Comparison of ENCODE assay signal across 8 cellular contexts in genomic region chr19:19488875-19489690, GRCh38. TPM values are rescaled to one million over a fixed set of nuclear protein-coding genes. Genes with fewer than 3 reads are reported as not detected.
DNase-seq lines count a peak whose midpoint lies in the region; ATAC-seq and TF ChIP-seq lines count a peak whose summit lies in the region.

No MANE protein-coding gene starts in this region.

- peak overlapping the region; percentile 78 for H3K27ac ChIP-seq in C4-2B
- H3K27ac ChIP-seq in HUES64 (ENCODE audit: low read depth, low read length): peak overlapping the region; percentile 88

- WGBS in HUES64: 57% methylated on average over 14 of the region's 14 CpGs

- peak overlapping the region; percentile 46 for H3K4me3 Mint-ChIP-seq in activated naive CD8-positive, alpha-beta T cell treated with anti-CD3 and anti-CD28 coated beads, Interleukin-2, amount 50 U/mL, for 24 hours
- peak overlapping the region; percentile 77 for H3K4me3 Mint-ChIP-seq in type B pancreatic cell

- DNase-seq in T follicular helper cell (ENCODE audit: low read depth) (peak; percentile 94), cardiac septum (ENCODE audit: low spot score) (peak; percentile 83), posterior vena cava (ENCODE audit: low spot score) (peak; percentile 96), type B pancreatic cell (ENCODE audit: extremely low spot score, unreplicated experiment) (no peak)
- peak; percentile 77 for DNase-seq in activated naive CD8-positive, alpha-beta T cell treated with anti-CD3 and anti-CD28 coated beads, Interleukin-2, amount 50 U/mL, for 24 hours

- ATAC-seq in GM19397 (IDR thresholded peaks at IDR 0.05; ENCODE audit: unreplicated experiment): peak; percentile 60
- ATAC-seq in activated naive CD8-positive, alpha-beta T cell treated with anti-CD3 and anti-CD28 coated beads, Interleukin-2, amount 50 U/mL, for 24 hours: peak; percentile 88

- H3K4me1 Mint-ChIP-seq in activated naive CD8-positive, alpha-beta T cell treated with anti-CD3 and anti-CD28 coated beads, Interleukin-2, amount 50 U/mL, for 24 hours: peaks cover 57% of the 10 kb centered on the region
- peaks cover 54% of the 10 kb centered on the region for H3K4me1 Mint-ChIP-seq in type B pancreatic cell (ENCODE audit: unreplicated experiment)

- H3K9me3 Mint-ChIP-seq in activated naive CD8-positive, alpha-beta T cell treated with anti-CD3 and anti-CD28 coated beads, Interleukin-2, amount 50 U/mL, for 24 hours: no peaks in the 10 kb centered on the region
- H3K9me3 Mint-ChIP-seq in type B pancreatic cell: no peaks in the 10 kb centered on the region

- no peaks in the 10 kb centered on the region for H3K27me3 ChIP-seq in HUES64 (ENCODE audit: insufficient read depth, low read length)

- H3K27ac Mint-ChIP-seq in activated naive CD8-positive, alpha-beta T cell treated with anti-CD3 and anti-CD28 coated beads, Interleukin-2, amount 50 U/mL, for 24 hours: peak overlapping the region; percentile 86
- H3K27ac Mint-ChIP-seq in type B pancreatic cell: peak overlapping the region; percentile 94

- no peak overlapping the region for H3K4me3 ChIP-seq in HUES64 (ENCODE audit: low read length)

- H3K36me3 Mint-ChIP-seq in activated naive CD8-positive, alpha-beta T cell treated with anti-CD3 and anti-CD28 coated beads, Interleukin-2, amount 50 U/mL, for 24 hours (ENCODE audit: low read depth): peaks cover 18% of the 10 kb centered on the region
- H3K36me3 Mint-ChIP-seq in type B pancreatic cell: no peaks in the 10 kb centered on the region

- H3K9ac ChIP-seq in HUES64 (ENCODE audit: low read depth, low read length): peak overlapping the region; percentile 47

- intact Hi-C loops in cardiac septum (cut with DNase I) (loop anchor here (1.0 kb wide), 2 partner anchors 84 to 122 kb away; partner anchors contain the start of gene GATAD2A), posterior vena cava (cut with DNase I) (loop anchor here in 1 of 2 donors (5.0 kb wide), 1 partner anchor 107 kb away; no protein-coding TSS in a partner anchor)

- TF ChIP-seq CTCF in C4-2B (conservative IDR thresholded peaks at IDR 0.05): no peak
- no peak for TF ChIP-seq CTCF in type B pancreatic cell (conservative IDR thresholded peaks at IDR 0.05)

- H3K27me3 Mint-ChIP-seq in activated naive CD8-positive, alpha-beta T cell treated with anti-CD3 and anti-CD28 coated beads, Interleukin-2, amount 50 U/mL, for 24 hours: no peaks in the 10 kb centered on the region
- no peaks in the 10 kb centered on the region for H3K27me3 Mint-ChIP-seq in type B pancreatic cell

- peaks cover 37% of the 10 kb centered on the region for H3K4me1 ChIP-seq in HUES64 (ENCODE audit: insufficient read depth, low read length)

- H3K36me3 ChIP-seq in HUES64 (ENCODE audit: insufficient read depth, low read length): peaks cover 28% of the 10 kb centered on the region

- H3K9me3 ChIP-seq in HUES64 (ENCODE audit: insufficient read depth, low read depth, low read length): no peaks in the 10 kb centered on the region

RNA-seq across cellular contexts. Expression of gene TSSK6, which starts 26.3 kb away (rescaled TPM):
- polyA plus RNA-seq in HUES64 (2013, experiment 1 of 2): 1.4 TPM
- 1.9 TPM for polyA plus RNA-seq in HUES64 (2013, experiment 2 of 2)
- total RNA-seq in cardiac septum (1.2 TPM), posterior vena cava (under 1 TPM; 0.46 to 1.00 TPM), type B pancreatic cell (ENCODE audit: low replicate concordance) (1.5 and 2.3 TPM in 2 replicates)

RNA-seq across cellular contexts. Expression of gene NDUFA13, which starts 26.9 kb away (rescaled TPM):
- polyA plus RNA-seq in HUES64 (2013, experiment 1 of 2): 184 TPM
- 194 TPM for polyA plus RNA-seq in HUES64 (2013, experiment 2 of 2)
- total RNA-seq in cardiac septum (779 TPM), posterior vena cava (100 to 1,000 TPM; 217 to 248 TPM), type B pancreatic cell (ENCODE audit: low replicate concordance) (396 and 419 TPM in 2 replicates)

RNA-seq across cellular contexts. Expression of gene YJEFN3, which starts 39.6 kb away (rescaled TPM):
- 3.3 TPM for polyA plus RNA-seq in HUES64 (2013, experiment 1 of 2)
- 2.7 TPM for polyA plus RNA-seq in HUES64 (2013, experiment 2 of 2)
- total RNA-seq in cardiac septum: 6.7 TPM
- total RNA-seq in posterior vena cava: 1 to 10 TPM; 2.9 to 3.7 TPM
- total RNA-seq in type B pancreatic cell (ENCODE audit: low replicate concordance): 12.2 and 23.2 TPM in 2 replicates

RNA-seq across cellular contexts. Expression of gene CILP2, which starts 49.0 kb away (rescaled TPM):
- polyA plus RNA-seq in HUES64 (2013, experiment 1 of 2): 1.2 TPM
- 2.2 TPM for polyA plus RNA-seq in HUES64 (2013, experiment 2 of 2)
- total RNA-seq in cardiac septum (0.24 TPM), posterior vena cava (1 to 10 TPM in 1 of 2 donors, under 1 TPM in 1; 0.67 to 2.3 TPM), type B pancreatic cell (ENCODE audit: low replicate concordance) (0.74 and 3.2 TPM in 2 replicates)
